ENCODE assay signal across 1 cellular context in the genomic region with DNA sequence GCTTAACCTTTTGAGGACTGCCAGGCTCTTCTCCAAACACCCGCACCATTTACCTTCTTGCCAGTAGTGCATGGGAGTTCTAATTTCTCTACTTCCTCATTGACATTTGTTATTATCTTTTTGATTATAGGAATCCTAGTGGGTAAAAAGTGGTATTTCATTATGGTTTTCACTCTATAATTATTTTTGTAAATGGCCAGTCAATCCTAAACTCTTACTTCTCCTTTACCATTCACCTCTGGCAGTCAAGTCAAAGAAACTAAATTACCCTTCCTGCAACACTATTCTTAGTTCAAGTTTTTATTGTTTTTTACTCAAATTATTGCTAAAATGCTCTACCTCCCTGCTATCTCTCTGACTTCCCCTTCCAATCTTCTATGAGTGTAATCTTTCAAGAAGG.
TF ChIP-seq lines count a peak whose summit lies in the region.

No MANE protein-coding gene starts in this region.

TF ChIP-seq in GM23338, 12 proteins besides CTCF, POLR2A, EP300 and RAD21 (continued from another document):
- TF ChIP-seq ZNF462 (CRISPR knock-in tag; IDR thresholded peaks at IDR 0.05) (no peak), ZNF331 (CRISPR knock-in tag; IDR thresholded peaks at IDR 0.05; ENCODE audit: low read depth) (no peak), REST (IDR thresholded peaks at IDR 0.05; ENCODE audit: unreplicated experiment) (no peak), EZH2phosphoT487 (IDR thresholded peaks at IDR 0.05; ENCODE audit: unreplicated experiment) (no peak)
TF ChIP-seq in GM23338: peak in this region for 0.
